ENCODE assay signal across 1 cellular context in the genomic region with DNA sequence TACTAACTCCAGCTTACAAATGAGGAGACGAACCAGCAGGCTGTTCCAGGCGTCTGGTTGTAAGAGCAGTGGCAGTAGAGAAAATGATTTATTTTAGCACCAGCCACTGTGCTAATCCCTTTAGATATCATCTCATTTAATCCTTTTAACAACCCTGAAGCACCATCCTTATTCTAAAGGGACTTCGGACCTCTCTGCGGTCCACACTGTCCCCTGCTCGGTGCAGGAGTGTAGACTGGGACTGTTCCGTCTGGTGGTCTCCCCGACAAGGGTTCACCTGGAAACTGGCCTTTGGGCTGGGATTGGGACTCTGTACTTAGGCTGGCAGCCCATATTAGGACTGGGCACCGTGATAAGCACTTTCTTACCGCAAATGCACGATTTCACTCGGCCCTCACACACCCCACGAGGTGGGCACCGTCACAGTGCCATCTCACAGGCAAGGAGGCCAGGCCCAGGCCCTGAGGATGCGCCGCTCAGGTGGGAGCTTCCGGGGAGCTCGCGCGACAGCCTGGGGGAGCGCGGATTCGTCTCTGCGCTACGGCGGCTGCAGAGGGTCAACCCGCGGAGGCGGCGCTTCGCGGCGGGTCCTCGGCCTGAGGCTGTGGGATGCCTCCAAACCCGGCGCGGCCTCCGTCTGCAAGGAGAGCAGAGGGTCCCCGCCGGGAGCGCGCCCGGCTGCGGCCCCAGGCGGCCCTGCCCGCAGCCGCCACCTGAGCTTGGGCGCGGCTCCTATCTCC.
TF ChIP-seq lines count a peak whose summit lies in the region.

No MANE protein-coding gene starts in this region.

TF ChIP-seq in K562, 482 proteins besides CTCF, POLR2A, EP300 and RAD21 (continued from another document and continues in another):
- TF ChIP-seq, protein P1, sequence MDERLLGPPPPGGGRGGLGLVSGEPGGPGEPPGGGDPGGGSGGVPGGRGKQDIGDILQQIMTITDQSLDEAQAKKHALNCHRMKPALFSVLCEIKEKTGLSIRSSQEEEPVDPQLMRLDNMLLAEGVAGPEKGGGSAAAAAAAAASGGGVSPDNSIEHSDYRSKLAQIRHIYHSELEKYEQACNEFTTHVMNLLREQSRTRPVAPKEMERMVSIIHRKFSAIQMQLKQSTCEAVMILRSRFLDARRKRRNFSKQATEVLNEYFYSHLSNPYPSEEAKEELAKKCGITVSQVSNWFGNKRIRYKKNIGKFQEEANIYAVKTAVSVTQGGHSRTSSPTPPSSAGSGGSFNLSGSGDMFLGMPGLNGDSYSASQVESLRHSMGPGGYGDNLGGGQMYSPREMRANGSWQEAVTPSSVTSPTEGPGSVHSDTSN (CRISPR knock-in tag; IDR thresholded peaks at IDR 0.05; ENCODE audit: low read depth), result no peak
- TF ChIP-seq, protein P1 (tag; conservative IDR thresholded peaks at IDR 0.05; ENCODE audit: low read depth), result 0 out of 2 replicates have a peak, but pooled peaks have one; percentile 39
- TF ChIP-seq SRSF9 (IDR thresholded peaks at IDR 0.05; ENCODE audit: borderline replicate concordance, low read depth, low read length) (no peak), ATF7 (IDR thresholded peaks at IDR 0.05) (peak; percentile 61), L3MBTL2 (IDR thresholded peaks at IDR 0.05) (peak; percentile 81), DMBX1 (CRISPR knock-in tag; IDR thresholded peaks at IDR 0.05; ENCODE audit: borderline replicate concordance) (peak; percentile 70; the same call in 1 of the 2 replicates), TBL1XR1 (IDR thresholded peaks at IDR 0.05; ENCODE audit: low read length in 2 of 2) (no peak), ZNF124 (CRISPR knock-in tag; IDR thresholded peaks at IDR 0.05) (no peak), PML (IDR thresholded peaks at IDR 0.05; ENCODE audit: low read length) (0 out of 2 replicates have a peak, but pooled peaks have one; percentile 37), EWSR1 (IDR thresholded peaks at IDR 0.05; ENCODE audit: borderline replicate concordance, low read depth, partially characterized antibody) (no peak), ZNF76 (CRISPR knock-in tag; IDR thresholded peaks at IDR 0.05; ENCODE audit: borderline replicate concordance) (no peak), POU5F1 (IDR thresholded peaks at IDR 0.05; ENCODE audit: borderline replicate concordance, low read depth, low read length, partially characterized antibody) (peak; percentile 88), MEF2A (IDR thresholded peaks at IDR 0.05; ENCODE audit: control insufficient read depth, low read depth, low read length) (no peak), ZNF282 (CRISPR knock-in tag; IDR thresholded peaks at IDR 0.05) (no peak), YY1 (IDR thresholded peaks at IDR 0.05; ENCODE audit: borderline replicate concordance in 1 of 3, control insufficient read depth in 1 of 3, extremely low read depth in 1 of 3, insufficient read depth in 3 of 3, insufficient read length in 1 of 3, insufficient replicate concordance in 2 of 3, low read depth in 1 of 3, low read length in 2 of 3) (peak in 2 of 3 experiments; percentile 5 to 57), POLR2B (IDR thresholded peaks at IDR 0.05; ENCODE audit: low read depth, partially characterized antibody) (peak; percentile 63), NONO (IDR thresholded peaks at IDR 0.05; ENCODE audit: low read depth in 2 of 2, low read length in 1 of 2) (peak in 1 of 2 experiments; percentile 64; a peak in 1 of 4 replicates), MYNN (IDR thresholded peaks at IDR 0.05) (peak; percentile 29; the same call in 1 of the 2 replicates), MYNN (CRISPR knock-in tag; IDR thresholded peaks at IDR 0.05) (no peak), C11orf30 (IDR thresholded peaks at IDR 0.05; ENCODE audit: low read depth) (peak; percentile 65), FOXJ3 (CRISPR knock-in tag; IDR thresholded peaks at IDR 0.05) (no peak), HDAC2 (IDR thresholded peaks at IDR 0.05) (no peak), FOXA1 (IDR thresholded peaks at IDR 0.05; ENCODE audit: borderline replicate concordance) (no peak), ARID3A (IDR thresholded peaks at IDR 0.05; ENCODE audit: borderline replicate concordance, low read depth, low read length) (no peak), TRIM24 (IDR thresholded peaks at IDR 0.05) (0 out of 4 replicates have a peak, but pooled peaks of 1 of the 2 experiments have one; percentile 35), HNRNPLL (IDR thresholded peaks at IDR 0.05; ENCODE audit: low read depth, low read length, poor library complexity, severe bottlenecking) (no peak), FOXP1 (CRISPR knock-in tag; IDR thresholded peaks at IDR 0.05) (no peak), POLR3G (IDR thresholded peaks at IDR 0.05; ENCODE audit: extremely low read depth, insufficient read length, insufficient replicate concordance) (no peak), MYC (IDR thresholded peaks at IDR 0.05; ENCODE audit: low read depth, low read length) (peak; percentile 77), MYC (CRISPR knock-in tag; IDR thresholded peaks at IDR 0.05; ENCODE audit: borderline replicate concordance, low read depth) (peak; percentile 62; the same call in 1 of the 2 replicates), DNMT1 (IDR thresholded peaks at IDR 0.05) (no peak), E2F1 (CRISPR knock-in tag; IDR thresholded peaks at IDR 0.05) (peak; percentile 62; the same call in 1 of the 2 replicates), RBM15 (IDR thresholded peaks at IDR 0.05; ENCODE audit: insufficient read depth, low read length) (no peak)
- TF ChIP-seq, protein P2, sequence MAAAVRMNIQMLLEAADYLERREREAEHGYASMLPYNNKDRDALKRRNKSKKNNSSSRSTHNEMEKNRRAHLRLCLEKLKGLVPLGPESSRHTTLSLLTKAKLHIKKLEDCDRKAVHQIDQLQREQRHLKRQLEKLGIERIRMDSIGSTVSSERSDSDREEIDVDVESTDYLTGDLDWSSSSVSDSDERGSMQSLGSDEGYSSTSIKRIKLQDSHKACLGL (CRISPR knock-in tag; IDR thresholded peaks at IDR 0.05; ENCODE audit: borderline replicate concordance, poor library complexity, severe bottlenecking), result no peak
- TF ChIP-seq, protein P3, sequence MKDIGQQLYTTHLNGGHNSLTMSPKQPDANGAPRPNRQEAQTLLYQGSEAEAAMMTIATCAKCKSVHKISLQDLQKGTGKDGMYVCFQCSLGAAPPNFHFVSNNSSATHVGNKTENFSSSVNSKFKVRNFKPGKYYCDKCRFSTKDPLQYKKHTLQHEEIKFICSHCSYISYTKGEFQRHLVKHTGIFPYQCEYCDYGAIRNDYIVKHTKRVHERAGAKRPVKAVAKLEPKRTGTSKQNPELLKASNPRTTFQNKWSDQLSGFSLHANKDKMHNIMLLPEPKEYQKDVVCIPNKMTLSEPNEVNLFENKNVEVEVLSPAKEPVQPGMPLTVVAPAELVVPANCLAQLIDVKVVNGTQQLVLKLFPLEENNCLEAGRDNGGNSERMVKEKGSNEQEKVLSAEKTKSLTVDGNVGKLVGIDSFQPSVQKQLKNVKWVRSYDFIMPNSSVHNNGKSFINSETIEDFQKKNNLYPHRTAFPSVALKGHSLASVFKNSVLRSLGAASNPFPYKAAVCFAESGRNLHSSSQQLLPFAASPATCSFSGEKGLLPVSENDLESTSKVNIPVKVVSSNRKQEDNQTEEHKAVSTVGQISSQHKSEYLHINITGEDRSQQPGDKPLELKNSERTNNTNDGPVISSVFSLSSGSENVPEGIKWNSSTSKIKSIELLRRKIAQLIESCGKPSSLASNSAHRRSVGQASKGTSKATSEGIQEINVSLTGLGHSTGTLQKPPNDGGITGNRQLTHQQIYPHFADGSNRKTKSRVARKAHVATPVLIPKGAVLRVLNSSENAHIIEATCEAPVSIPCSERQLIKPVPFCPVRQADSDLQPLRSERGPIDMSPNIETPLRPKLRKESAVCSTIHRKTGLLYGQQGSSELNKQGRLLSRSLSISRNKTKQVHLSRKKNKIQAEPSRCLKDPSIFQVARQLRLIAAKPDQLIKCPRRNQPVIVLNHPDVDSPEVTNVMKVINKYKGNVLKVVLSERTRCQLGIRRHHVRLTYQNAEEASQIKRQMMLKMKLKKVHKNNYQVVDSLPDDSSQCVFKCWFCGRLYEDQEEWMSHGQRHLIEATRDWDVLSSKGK (CRISPR knock-in tag; IDR thresholded peaks at IDR 0.05), result no peak
- TF ChIP-seq, protein P4, sequence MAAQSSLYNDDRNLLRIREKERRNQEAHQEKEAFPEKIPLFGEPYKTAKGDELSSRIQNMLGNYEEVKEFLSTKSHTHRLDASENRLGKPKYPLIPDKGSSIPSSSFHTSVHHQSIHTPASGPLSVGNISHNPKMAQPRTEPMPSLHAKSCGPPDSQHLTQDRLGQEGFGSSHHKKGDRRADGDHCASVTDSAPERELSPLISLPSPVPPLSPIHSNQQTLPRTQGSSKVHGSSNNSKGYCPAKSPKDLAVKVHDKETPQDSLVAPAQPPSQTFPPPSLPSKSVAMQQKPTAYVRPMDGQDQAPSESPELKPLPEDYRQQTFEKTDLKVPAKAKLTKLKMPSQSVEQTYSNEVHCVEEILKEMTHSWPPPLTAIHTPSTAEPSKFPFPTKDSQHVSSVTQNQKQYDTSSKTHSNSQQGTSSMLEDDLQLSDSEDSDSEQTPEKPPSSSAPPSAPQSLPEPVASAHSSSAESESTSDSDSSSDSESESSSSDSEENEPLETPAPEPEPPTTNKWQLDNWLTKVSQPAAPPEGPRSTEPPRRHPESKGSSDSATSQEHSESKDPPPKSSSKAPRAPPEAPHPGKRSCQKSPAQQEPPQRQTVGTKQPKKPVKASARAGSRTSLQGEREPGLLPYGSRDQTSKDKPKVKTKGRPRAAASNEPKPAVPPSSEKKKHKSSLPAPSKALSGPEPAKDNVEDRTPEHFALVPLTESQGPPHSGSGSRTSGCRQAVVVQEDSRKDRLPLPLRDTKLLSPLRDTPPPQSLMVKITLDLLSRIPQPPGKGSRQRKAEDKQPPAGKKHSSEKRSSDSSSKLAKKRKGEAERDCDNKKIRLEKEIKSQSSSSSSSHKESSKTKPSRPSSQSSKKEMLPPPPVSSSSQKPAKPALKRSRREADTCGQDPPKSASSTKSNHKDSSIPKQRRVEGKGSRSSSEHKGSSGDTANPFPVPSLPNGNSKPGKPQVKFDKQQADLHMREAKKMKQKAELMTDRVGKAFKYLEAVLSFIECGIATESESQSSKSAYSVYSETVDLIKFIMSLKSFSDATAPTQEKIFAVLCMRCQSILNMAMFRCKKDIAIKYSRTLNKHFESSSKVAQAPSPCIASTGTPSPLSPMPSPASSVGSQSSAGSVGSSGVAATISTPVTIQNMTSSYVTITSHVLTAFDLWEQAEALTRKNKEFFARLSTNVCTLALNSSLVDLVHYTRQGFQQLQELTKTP (IDR thresholded peaks at IDR 0.05; ENCODE audit: low read depth in 1 of 2, partially characterized antibody in 2 of 2), result peak in 1 of 2 experiments; percentile 40
- TF ChIP-seq, protein P5, sequence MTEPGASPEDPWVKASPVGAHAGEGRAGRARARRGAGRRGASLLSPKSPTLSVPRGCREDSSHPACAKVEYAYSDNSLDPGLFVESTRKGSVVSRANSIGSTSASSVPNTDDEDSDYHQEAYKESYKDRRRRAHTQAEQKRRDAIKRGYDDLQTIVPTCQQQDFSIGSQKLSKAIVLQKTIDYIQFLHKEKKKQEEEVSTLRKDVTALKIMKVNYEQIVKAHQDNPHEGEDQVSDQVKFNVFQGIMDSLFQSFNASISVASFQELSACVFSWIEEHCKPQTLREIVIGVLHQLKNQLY (CRISPR knock-in tag; conservative IDR thresholded peaks at IDR 0.05), result no peak
- TF ChIP-seq, protein P6, sequence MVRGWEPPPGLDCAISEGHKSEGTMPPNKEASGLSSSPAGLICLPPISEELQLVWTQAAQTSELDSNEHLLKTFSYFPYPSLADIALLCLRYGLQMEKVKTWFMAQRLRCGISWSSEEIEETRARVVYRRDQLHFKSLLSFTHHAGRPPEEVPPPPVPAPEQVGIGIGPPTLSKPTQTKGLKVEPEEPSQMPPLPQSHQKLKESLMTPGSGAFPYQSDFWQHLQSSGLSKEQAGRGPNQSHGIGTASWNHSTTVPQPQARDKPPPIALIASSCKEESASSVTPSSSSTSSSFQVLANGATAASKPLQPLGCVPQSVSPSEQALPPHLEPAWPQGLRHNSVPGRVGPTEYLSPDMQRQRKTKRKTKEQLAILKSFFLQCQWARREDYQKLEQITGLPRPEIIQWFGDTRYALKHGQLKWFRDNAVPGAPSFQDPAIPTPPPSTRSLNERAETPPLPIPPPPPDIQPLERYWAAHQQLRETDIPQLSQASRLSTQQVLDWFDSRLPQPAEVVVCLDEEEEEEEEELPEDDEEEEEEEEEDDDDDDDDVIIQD (CRISPR knock-in tag; IDR thresholded peaks at IDR 0.05), result no peak
- TF ChIP-seq, protein P7, sequence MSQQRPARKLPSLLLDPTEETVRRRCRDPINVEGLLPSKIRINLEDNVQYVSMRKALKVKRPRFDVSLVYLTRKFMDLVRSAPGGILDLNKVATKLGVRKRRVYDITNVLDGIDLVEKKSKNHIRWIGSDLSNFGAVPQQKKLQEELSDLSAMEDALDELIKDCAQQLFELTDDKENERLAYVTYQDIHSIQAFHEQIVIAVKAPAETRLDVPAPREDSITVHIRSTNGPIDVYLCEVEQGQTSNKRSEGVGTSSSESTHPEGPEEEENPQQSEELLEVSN (IDR thresholded peaks at IDR 0.05; ENCODE audit: borderline replicate concordance in 1 of 2, extremely low read depth in 1 of 2, insufficient read depth in 1 of 2, insufficient read length in 1 of 2, low read depth in 1 of 2, low read length in 1 of 2, poor library complexity in 1 of 2, severe bottlenecking in 1 of 2), result peak; percentile 66 to 85
